In the genomic region with DNA sequence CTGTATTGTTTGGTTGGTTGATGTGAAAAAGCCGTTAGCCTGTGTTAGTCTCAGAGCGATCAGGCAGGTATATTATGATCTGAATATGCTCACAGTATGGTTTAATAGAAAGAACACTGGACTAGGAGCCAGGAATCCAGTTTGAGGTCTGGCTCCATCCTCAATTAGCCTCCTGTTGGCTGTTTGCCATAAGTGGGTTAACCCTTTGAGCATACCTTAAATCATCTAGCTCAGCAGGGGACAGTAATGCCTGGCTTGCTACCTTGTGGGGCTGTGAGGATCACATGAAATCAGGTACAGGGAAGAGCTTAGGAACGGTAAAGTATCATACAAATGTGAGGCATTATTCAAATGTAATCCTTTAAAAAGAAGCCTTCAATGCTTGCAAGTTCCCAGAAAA, we compare ENCODE assay signal across 15 cellular contexts.
DNase-seq lines count a peak whose midpoint lies in the region; ATAC-seq and TF ChIP-seq lines count a peak whose summit lies in the region.
"Had no signal": no experiment of that assay in that cellular context is flagged by ENCODE, and none has a peak within 500 bp of the region (broad histone marks: within the 10 kb centered on the region; RNA-seq: fewer than 3 reads in every experiment).

No MANE protein-coding gene starts in this region.

- H3K4me3 ChIP-seq in mucosa of descending colon = no peak overlapping the region
- H3K4me3 ChIP-seq: MG63 had no signal

- H3K4me3 Mint-ChIP-seq in nephron = no peak overlapping the region
- H3K4me3 Mint-ChIP-seq in activated CD4-positive, alpha-beta T cell treated with anti-CD3 and anti-CD28 coated beads for 36 hours = no peak overlapping the region
- H3K4me3 Mint-ChIP-seq: CD8-positive, alpha-beta T cell had no signal

- H3K4me1 ChIP-seq in mucosa of descending colon (ENCODE audit: low read depth) = no peaks in the 10 kb centered on the region
- H3K4me1 ChIP-seq: BE2C had no signal

- TF ChIP-seq CTCF in nephron (IDR thresholded peaks at IDR 0.05; ENCODE audit: unreplicated experiment in 3 of 3) (no peak), mucosa of descending colon (IDR thresholded peaks at IDR 0.05) (no peak)

- ATAC-seq in HG03097 (IDR thresholded peaks at IDR 0.05; ENCODE audit: low FRiP score, unreplicated experiment) (no peak), mucosa of descending colon (no peak)
- no peak for ATAC-seq in activated CD4-positive, alpha-beta T cell treated with anti-CD3 and anti-CD28 coated beads for 36 hours
- ATAC-seq: CD8-positive, alpha-beta T cell had no signal

- CTCF ChIA-PET in activated CD4-positive, alpha-beta T cell treated with anti-CD3 and anti-CD28 coated beads for 36 hours (lab: Charles Lee) = interaction anchor here (0.6 to 1.2 kb wide), 2 partner anchors 10 to 42 kb away, joined by 3 read pairs; no protein-coding TSS in a partner anchor

- H3K4me1 Mint-ChIP-seq in nephron = peaks cover 21% of the 10 kb centered on the region
- H3K4me1 Mint-ChIP-seq in activated CD4-positive, alpha-beta T cell treated with anti-CD3 and anti-CD28 coated beads for 36 hours = peaks cover 3% of the 10 kb centered on the region

- H3K27me3 Mint-ChIP-seq in nephron (ENCODE audit: low read depth) = peaks cover 7% of the 10 kb centered on the region
- H3K27me3 Mint-ChIP-seq in activated CD4-positive, alpha-beta T cell treated with anti-CD3 and anti-CD28 coated beads for 36 hours = no peaks in the 10 kb centered on the region

- POLR2A ChIA-PET in activated CD4-positive, alpha-beta T cell treated with anti-CD3 and anti-CD28 coated beads for 36 hours (lab: Charles Lee) = no interaction called here

- H3K36me3 Mint-ChIP-seq in nephron (ENCODE audit: low read depth) = peaks cover 47% of the 10 kb centered on the region
- H3K36me3 Mint-ChIP-seq in activated CD4-positive, alpha-beta T cell treated with anti-CD3 and anti-CD28 coated beads for 36 hours (ENCODE audit: low read depth) = no peaks in the 10 kb centered on the region
- H3K36me3 Mint-ChIP-seq: CD8-positive, alpha-beta T cell had no signal

- no peaks in the 10 kb centered on the region for H3K9me3 ChIP-seq in mucosa of descending colon
- H3K9me3 ChIP-seq: BE2C, MG63 had no signal

- H3K36me3 ChIP-seq in mucosa of descending colon (ENCODE audit: low read depth) = no peaks in the 10 kb centered on the region
- H3K36me3 ChIP-seq: BE2C, MG63 had no signal

- DNase-seq in NCI-H446 (lab: John Stamatoyannopoulos, UW) (peak; percentile 10 to 23), NCI-H446 treated with DMSO at 0.1 percent for 48 hours (lab: John Stamatoyannopoulos, UW) (no peak), DMS79 treated with DMSO at 0.1 percent for 48 hours (lab: John Stamatoyannopoulos, UW) (peak; percentile 56), NCI-H128 (lab: John Stamatoyannopoulos, UW; ENCODE audit: unreplicated experiment) (peak; percentile 51), mucosa of descending colon (no peak)
- no peak for DNase-seq in activated CD4-positive, alpha-beta T cell treated with anti-CD3 and anti-CD28 coated beads for 36 hours
- DNase-seq: BE2C; CD8-positive, alpha-beta T cell; DMS153; MG63; NCI-H1092 treated with DMSO at 0.1 percent for 48 hours; NCI-H774; SHP77 treated with DMSO at 0.1 percent for 48 hours had no signal

- H3K9me3 Mint-ChIP-seq in nephron = no peaks in the 10 kb centered on the region
- no peaks in the 10 kb centered on the region for H3K9me3 Mint-ChIP-seq in activated CD4-positive, alpha-beta T cell treated with anti-CD3 and anti-CD28 coated beads for 36 hours (ENCODE audit: low read depth)
- H3K9me3 Mint-ChIP-seq: CD8-positive, alpha-beta T cell had no signal

- peak overlapping the region in 2 of 3 experiments; percentile 29 for H3K27ac Mint-ChIP-seq in nephron
- H3K27ac Mint-ChIP-seq in activated CD4-positive, alpha-beta T cell treated with anti-CD3 and anti-CD28 coated beads for 36 hours = no peak overlapping the region
- H3K27ac Mint-ChIP-seq: CD8-positive, alpha-beta T cell had no signal

- intact Hi-C loops in mucosa of descending colon (cut with DNase I, micrococcal nuclease) = no loop called here
- intact Hi-C loops in activated CD4-positive, alpha-beta T cell treated with anti-CD3 and anti-CD28 coated beads for 36 hours (cut with DNase I, micrococcal nuclease) = no loop called here

Comparison
In these comparisons a context has a peak if more than half of its experiments do, and no peak if none do; other contexts are left out.
1. DNase-seq: peak in NCI-H446 (2 of 2), DMS79 treated with DMSO at 0.1 percent for 48 hours (single experiment) and NCI-H128 (single experiment); none in NCI-H446 treated with DMSO at 0.1 percent for 48 hours (single experiment), mucosa of descending colon (0 of 3) and activated CD4-positive, alpha-beta T cell treated with anti-CD3 and anti-CD28 coated beads for 36 hours (single experiment).